In genomic region chr22:23225337-23225723, GRCh38 we compare ENCODE assay signal across 9 cellular contexts. TPM values are rescaled to one million over a fixed set of nuclear protein-coding genes. Genes with fewer than 3 reads are reported as not detected.
A peak's percentile ranks its signal among the peaks of the same experiment; 100 is the strongest.
DNase-seq lines count a peak whose midpoint lies in the region; ATAC-seq lines count a peak whose summit lies in the region.
"Had no signal": no experiment of that assay in that cellular context is flagged by ENCODE, and none has a peak within 500 bp of the region (broad histone marks: within the 10 kb centered on the region; RNA-seq: fewer than 3 reads in every experiment).

No MANE protein-coding gene starts in this region.

- no peak for DNase-seq in T-helper 1 cell
- no peak for DNase-seq in activated naive CD8-positive, alpha-beta T cell treated with anti-CD3 and anti-CD28 coated beads, Interleukin-2, amount 10 ng/mL, durations not matched to agents 7 days and 5 days
- no peak for DNase-seq in hypothalamus (lab: John Stamatoyannopoulos, UW)
- no peak for DNase-seq in COLO829 (ENCODE audit: low spot score)
- DNase-seq: 8988T had no signal

- POLR2A ChIA-PET in activated naive CD8-positive, alpha-beta T cell treated with anti-CD3 and anti-CD28 coated beads, Interleukin-2, amount 10 ng/mL, durations not matched to agents 7 days and 5 days (lab: Charles Lee) = interaction anchor here (0.8 to 1.5 kb wide), 2 partner anchors 40 to 45 kb away, joined by 3 to 8 read pairs; partner anchors contain the start of gene BCR

- no peaks in the 10 kb centered on the region for H3K36me3 ChIP-seq in subcutaneous abdominal adipose tissue (ENCODE audit: control insufficient read depth in 5 of 5, insufficient read depth in 5 of 5, low read length in 5 of 5)

- H3K4me1 Mint-ChIP-seq in T-helper 1 cell treated with Interleukin-12 subunit alpha and Interleukin-12 subunit beta and Interleukin-4 antibody, amounts not matched to agents 30 μg/mL and 1 μg/mL, for 36 hours (ENCODE audit: low read depth) = peaks cover 61% of the 10 kb centered on the region
- H3K4me1 Mint-ChIP-seq in activated naive CD8-positive, alpha-beta T cell treated with anti-CD3 and anti-CD28 coated beads, Interleukin-2, amount 10 ng/mL, durations not matched to agents 7 days and 5 days = peaks cover 45% of the 10 kb centered on the region

- peaks cover 37% of the 10 kb centered on the region for H3K36me3 Mint-ChIP-seq in T-helper 1 cell treated with Interleukin-12 subunit alpha and Interleukin-12 subunit beta and Interleukin-4 antibody, amounts not matched to agents 30 μg/mL and 1 μg/mL, for 36 hours (ENCODE audit: low read depth)
- peaks cover 23% of the 10 kb centered on the region for H3K36me3 Mint-ChIP-seq in activated naive CD8-positive, alpha-beta T cell treated with anti-CD3 and anti-CD28 coated beads, Interleukin-2, amount 10 ng/mL, durations not matched to agents 7 days and 5 days

- no peaks in the 10 kb centered on the region for H3K27me3 Mint-ChIP-seq in T-helper 1 cell treated with Interleukin-12 subunit alpha and Interleukin-12 subunit beta and Interleukin-4 antibody, amounts not matched to agents 30 μg/mL and 1 μg/mL, for 36 hours (ENCODE audit: low read depth)
- H3K27me3 Mint-ChIP-seq in activated naive CD8-positive, alpha-beta T cell treated with anti-CD3 and anti-CD28 coated beads, Interleukin-2, amount 10 ng/mL, durations not matched to agents 7 days and 5 days = no peaks in the 10 kb centered on the region

- H3K4me1 ChIP-seq in subcutaneous abdominal adipose tissue (ENCODE audit: control insufficient read depth in 5 of 5, insufficient read depth in 5 of 5, low read length in 5 of 5) = peaks cover 20 to 71% (median 57%) of the 10 kb centered on the region in 5 donors

- H3K9me3 Mint-ChIP-seq in T-helper 1 cell treated with Interleukin-12 subunit alpha and Interleukin-12 subunit beta and Interleukin-4 antibody, amounts not matched to agents 30 μg/mL and 1 μg/mL, for 36 hours = peaks cover 20% of the 10 kb centered on the region
- H3K9me3 Mint-ChIP-seq in activated naive CD8-positive, alpha-beta T cell treated with anti-CD3 and anti-CD28 coated beads, Interleukin-2, amount 10 ng/mL, durations not matched to agents 7 days and 5 days = peaks cover 14% of the 10 kb centered on the region

- peak overlapping the region in 2 of 5 donors; percentile 33 to 56 for H3K9ac ChIP-seq in subcutaneous abdominal adipose tissue (ENCODE audit: low read length in 5 of 5)

- peak overlapping the region; percentile 80 for H3K27ac Mint-ChIP-seq in T-helper 1 cell treated with Interleukin-12 subunit alpha and Interleukin-12 subunit beta and Interleukin-4 antibody, amounts not matched to agents 30 μg/mL and 1 μg/mL, for 36 hours
- H3K27ac Mint-ChIP-seq in activated naive CD8-positive, alpha-beta T cell treated with anti-CD3 and anti-CD28 coated beads, Interleukin-2, amount 10 ng/mL, durations not matched to agents 7 days and 5 days = peak overlapping the region; percentile 31

- H3K27me3 ChIP-seq in layer of hippocampus (ENCODE audit: control insufficient read depth, insufficient read depth, low read length) = no peaks in the 10 kb centered on the region
- no peaks in the 10 kb centered on the region for H3K27me3 ChIP-seq in subcutaneous abdominal adipose tissue (ENCODE audit: control insufficient read depth in 5 of 5, insufficient read depth in 4 of 5, low read length in 5 of 5)

- H3K9me3 ChIP-seq in subcutaneous abdominal adipose tissue (ENCODE audit: control insufficient read depth in 5 of 5, low read length in 5 of 5) = peaks cover 0 to 9% (median 3%) of the 10 kb centered on the region in 5 donors

- H3K4me3 Mint-ChIP-seq in T-helper 1 cell treated with Interleukin-12 subunit alpha and Interleukin-12 subunit beta and Interleukin-4 antibody, amounts not matched to agents 30 μg/mL and 1 μg/mL, for 36 hours = no peak overlapping the region
- H3K4me3 Mint-ChIP-seq in activated naive CD8-positive, alpha-beta T cell treated with anti-CD3 and anti-CD28 coated beads, Interleukin-2, amount 10 ng/mL, durations not matched to agents 7 days and 5 days = no peak overlapping the region

- peak overlapping the region; percentile 47 for H3K27ac ChIP-seq in layer of hippocampus (ENCODE audit: low read depth, low read length)
- peak overlapping the region; percentile 87 for H3K27ac ChIP-seq in subcutaneous abdominal adipose tissue (ENCODE audit: low read depth, low read length)

- ATAC-seq in activated naive CD8-positive, alpha-beta T cell treated with anti-CD3 and anti-CD28 coated beads, Interleukin-2, amount 10 ng/mL, durations not matched to agents 7 days and 5 days (ENCODE audit: low read depth) = no peak
- ATAC-seq in HG02623 (IDR thresholded peaks at IDR 0.05; ENCODE audit: unreplicated experiment) = no peak

- no peak overlapping the region for H3K4me3 ChIP-seq in subcutaneous abdominal adipose tissue (ENCODE audit: low read depth in 1 of 5, low read length in 5 of 5)

RNA-seq across cellular contexts. Expression of gene BCR, which starts 45.0 kb away (rescaled TPM):
- total RNA-seq in activated naive CD8-positive, alpha-beta T cell treated with anti-CD3 and anti-CD28 coated beads, Interleukin-2, amount 10 ng/mL, durations not matched to agents 7 days and 5 days = 10 to 100 TPM; 36.2 to 39.2 TPM
